23 cellular contexts compared by ENCODE assay signal in the genomic region with DNA sequence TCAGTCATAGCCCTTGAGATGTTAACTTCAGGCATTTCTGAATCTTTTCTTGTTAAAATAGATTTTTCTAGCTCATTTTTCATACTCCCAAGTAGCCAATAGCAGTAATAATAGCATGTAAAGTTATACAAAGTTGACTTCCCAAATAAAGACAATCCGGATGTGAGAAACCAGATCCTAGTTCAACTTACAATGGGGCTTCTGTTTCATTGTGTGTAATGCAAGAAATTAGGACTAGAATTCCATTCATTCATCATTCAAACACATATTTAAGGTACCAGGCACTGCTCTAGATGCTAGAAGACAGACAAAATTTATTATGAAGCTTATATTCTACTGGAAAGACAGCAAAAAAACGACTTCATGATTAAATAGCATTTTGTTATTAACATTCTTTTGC.
"Had no signal": no experiment of that assay in that cellular context is flagged by ENCODE, and none has a peak within 500 bp of the region (broad histone marks: within the 10 kb centered on the region; RNA-seq: fewer than 3 reads in every experiment).

No MANE protein-coding gene starts in this region.

- H3K4me3 ChIP-seq: colonic mucosa, esophagus squamous epithelium, gastroesophageal sphincter, heart left ventricle, hepatocyte, left lung, lower lobe of right lung, mucosa of descending colon had no signal

- H3K27me3 Mint-ChIP-seq: dendritic cell treated with granulocyte-macrophage colony-stimulating factor and Interleukin-4, amounts not matched to agents 40 ng/mL and 50 ng/mL, for 4 days; effector memory CD8-positive, alpha-beta T cell; memory B cell; naive B cell had no signal

- H3K36me3 Mint-ChIP-seq: memory B cell, naive B cell had no signal

- H3K4me1 ChIP-seq: colonic mucosa, esophagus squamous epithelium, gastroesophageal sphincter, heart left ventricle, left lung, lower lobe of right lung had no signal

- H3K27ac ChIP-seq: colonic mucosa, epithelial cell of prostate, esophagus squamous epithelium, gastroesophageal sphincter, heart left ventricle, hepatocyte, left lung, lower lobe of right lung had no signal

- H3K9me3 ChIP-seq: colonic mucosa, esophagus squamous epithelium, gastroesophageal sphincter, lower lobe of right lung, mucosa of descending colon had no signal

- DNase-seq: colonic mucosa; cortex of kidney; effector CD8-positive, alpha-beta T cell; effector memory CD8-positive, alpha-beta T cell; endodermal cell; erythroblast; esophagus squamous epithelium; foreskin fibroblast; heart left ventricle; hypothalamus; left cardiac atrium; left lung; left ventricle myocardium superior; lower lobe of right lung; mesendoderm; mucosa of descending colon; naive B cell had no signal

- H3K27ac Mint-ChIP-seq: dendritic cell treated with granulocyte-macrophage colony-stimulating factor and Interleukin-4, amounts not matched to agents 40 ng/mL and 50 ng/mL, for 4 days; effector memory CD8-positive, alpha-beta T cell; endodermal cell; memory B cell; naive B cell had no signal

- H3K4me3 Mint-ChIP-seq: dendritic cell treated with granulocyte-macrophage colony-stimulating factor and Interleukin-4, amounts not matched to agents 40 ng/mL and 50 ng/mL, for 4 days; effector memory CD8-positive, alpha-beta T cell; endodermal cell; memory B cell; naive B cell had no signal

- ATAC-seq: effector memory CD8-positive, alpha-beta T cell; esophagus mucosa; gastroesophageal sphincter; heart left ventricle; left cardiac atrium; left lung; left ventricle myocardium superior; lower lobe of right lung; mucosa of descending colon had no signal

- H3K9me3 Mint-ChIP-seq: dendritic cell treated with granulocyte-macrophage colony-stimulating factor and Interleukin-4, amounts not matched to agents 40 ng/mL and 50 ng/mL, for 4 days; effector memory CD8-positive, alpha-beta T cell; endodermal cell; memory B cell had no signal

- H3K27me3 ChIP-seq: colonic mucosa, esophagus squamous epithelium, gastroesophageal sphincter, heart left ventricle, hepatocyte, left lung had no signal

- H3K4me1 Mint-ChIP-seq: endodermal cell, memory B cell, naive B cell had no signal

- H3K36me3 ChIP-seq: colonic mucosa, esophagus squamous epithelium, gastroesophageal sphincter, heart left ventricle, left lung, lower lobe of right lung had no signal
